8 cellular contexts compared by ENCODE assay signal in the genomic region with DNA sequence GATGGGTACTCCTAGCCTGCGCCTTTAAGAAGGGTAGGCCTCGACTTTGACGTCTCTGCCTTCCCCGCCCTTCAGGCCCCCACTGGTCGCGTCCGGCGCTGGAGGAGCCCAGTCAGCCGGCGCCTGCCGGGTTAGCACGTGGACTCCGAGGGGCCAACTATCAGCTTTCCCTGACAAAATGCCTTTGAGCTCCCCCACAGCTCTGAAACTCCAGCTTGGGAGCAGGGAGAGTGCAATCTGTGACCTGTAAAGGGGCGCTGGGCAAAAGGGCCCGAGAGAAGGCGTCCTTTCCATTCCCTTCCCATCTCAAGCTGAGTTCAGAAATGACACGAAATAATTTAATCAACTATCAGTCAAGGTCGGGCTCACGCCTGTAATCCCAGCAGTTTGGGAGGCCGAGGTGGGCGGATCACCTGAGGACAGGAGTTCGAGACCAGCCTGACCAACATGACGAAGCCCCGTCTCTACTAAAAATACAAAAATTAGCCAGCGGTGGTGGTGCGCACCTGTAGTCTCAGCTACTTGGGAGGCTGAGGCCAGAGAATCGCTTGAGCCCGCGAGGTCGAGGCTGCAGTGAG. TPM values are rescaled to one million over a fixed set of nuclear protein-coding genes. Genes with fewer than 3 reads are reported as not detected.
DNase-seq lines count a peak whose midpoint lies in the region; ATAC-seq and TF ChIP-seq lines count a peak whose summit lies in the region.

No MANE protein-coding gene starts in this region.

- H3K9me3 Mint-ChIP-seq in naive thymus-derived CD8-positive, alpha-beta T cell, result no peaks in the 10 kb centered on the region

- H3K4me1 Mint-ChIP-seq in naive thymus-derived CD8-positive, alpha-beta T cell, result peaks cover 8 to 45% (median 23%) of the 10 kb centered on the region in 4 donors

- no peaks in the 10 kb centered on the region for H3K9me2 ChIP-seq in PC-9 (ENCODE audit: insufficient read depth)

- H3K79me2 ChIP-seq in PC-9 (ENCODE audit: low read depth), result peaks cover 28% of the 10 kb centered on the region

- H3K36me3 Mint-ChIP-seq in naive thymus-derived CD8-positive, alpha-beta T cell, result peaks cover 0 to 4% (median 2%) of the 10 kb centered on the region in 3 donors

- peak overlapping the region; percentile 57 for H3K4me2 ChIP-seq in PC-9

- H3K27me3 ChIP-seq in PC-9 (ENCODE audit: insufficient read depth, low read depth) (no peaks in the 10 kb centered on the region), esophagus (ENCODE audit: control insufficient read depth in 1 of 2, insufficient read depth in 2 of 2, low read length in 2 of 2) (no peaks in the 10 kb centered on the region)

- H3K27ac ChIP-seq in PC-9 (no peak overlapping the region), esophagus (ENCODE audit: low read depth in 2 of 2, low read length in 1 of 2) (peak overlapping the region; percentile 69 to 97)

- peak; percentile 41 for ATAC-seq in GM21447 (IDR thresholded peaks at IDR 0.05; ENCODE audit: unreplicated experiment)
- ATAC-seq in naive thymus-derived CD8-positive, alpha-beta T cell, result peak; percentile 70 to 81

- H3K9me3 ChIP-seq in PC-9 (ENCODE audit: insufficient read depth, low read depth), result no peaks in the 10 kb centered on the region
- no peaks in the 10 kb centered on the region for H3K9me3 ChIP-seq in esophagus (ENCODE audit: control insufficient read depth in 2 of 2, insufficient read depth in 1 of 2, low read depth in 1 of 2, low read length in 1 of 2)

- WGBS in esophagus, 2 donors, result 23 to 24% methylated on average over 30 of the region's 30 CpGs

- BruUV-seq in PC-9 (replicated peaks; lab: Mats Ljungman, UMichigan), result no TSS peak

- H3K4me3 Mint-ChIP-seq in naive thymus-derived CD8-positive, alpha-beta T cell, result peak overlapping the region; percentile 66 to 88 (median 74)

- H3K27ac Mint-ChIP-seq in naive thymus-derived CD8-positive, alpha-beta T cell, result peak overlapping the region; percentile 74 to 96 (median 90)

- peaks cover 11% of the 10 kb centered on the region; the same call in 1 of the 2 replicates for H3K4me1 ChIP-seq in PC-9 (replicated peaks; ENCODE audit: insufficient read depth)
- peaks cover 3 to 7% of the 10 kb centered on the region in 2 donors for H3K4me1 ChIP-seq in esophagus (ENCODE audit: control insufficient read depth in 2 of 2, insufficient read depth in 2 of 2, low read length in 1 of 2)

- CTCF ChIA-PET in PC-9 (lab: Charles Lee), result interaction anchor here (0.5 to 1.0 kb wide), 2 partner anchors 19 to 641 kb away, joined by 3 read pairs; no protein-coding TSS in a partner anchor

- peaks cover 29% of the 10 kb centered on the region; the same call in 1 of the 2 replicates for H3F3A ChIP-seq in PC-9 (ENCODE audit: insufficient read depth, low read depth)

- no peak overlapping the region for H2AFZ ChIP-seq in PC-9

- POLR2A ChIA-PET in PC-9 (lab: Charles Lee; ENCODE audit: unreplicated experiment), result interaction anchor here (0.5 to 0.7 kb wide), 3 partner anchors 18 to 226 kb away, joined by 6 to 7 read pairs (median 7); a partner anchor contains a TSS
- POLR2A ChIA-PET in naive thymus-derived CD8-positive, alpha-beta T cell (lab: Charles Lee), result interaction anchor here (0.6 to 14.5 kb wide), 18 partner anchors 9 to 204 kb away, joined by 3 to 445 read pairs (median 6); a partner anchor contains a TSS

- peak overlapping the region; percentile 18; the same call in 1 of the 2 replicates for H3K4me3 ChIP-seq in PC-9
- peak overlapping the region in 1 of 2 donors; percentile 69 for H3K4me3 ChIP-seq in esophagus (ENCODE audit: low read depth in 1 of 2, low read length in 2 of 2)

- DNase-seq in CMK (ENCODE audit: low read depth) (peak; percentile 70), KG1 (lab: John Stamatoyannopoulos, UW) (peak; percentile 84), PC-9 (peak; percentile 91 to 93)
- peak; percentile 89 for DNase-seq in activated T-cell treated with anti-CD3 and anti-CD28 coated beads, Interleukin-2, amount 50 U/mL, for 1 hour
- peak; percentile 86 to 97 (median 92) for DNase-seq in naive thymus-derived CD8-positive, alpha-beta T cell
- DNase-seq in stimulated activated CD8-positive, alpha-beta memory T cell treated with anti-CD3 and anti-CD28 coated beads, Interleukin-7, amount 100 ng/mL, for 48 hours (ENCODE audit: extremely low read depth in 1 of 2, low read depth in 1 of 2), result peak; percentile 81 to 87

- no peaks in the 10 kb centered on the region for H3K27me3 Mint-ChIP-seq in naive thymus-derived CD8-positive, alpha-beta T cell

- intact Hi-C loops in PC-9 (cut with micrococcal nuclease; ENCODE audit: unreplicated experiment), result no loop called here

- H4K20me1 ChIP-seq in PC-9 (ENCODE audit: insufficient read depth), result no peaks in the 10 kb centered on the region

- H3K36me3 ChIP-seq in PC-9 (ENCODE audit: low read depth) (no peaks in the 10 kb centered on the region), esophagus (ENCODE audit: control insufficient read depth in 2 of 2, insufficient read depth in 2 of 2, low read length in 1 of 2) (peaks cover 0 to 6% of the 10 kb centered on the region in 2 donors)

- TF ChIP-seq CTCF in PC-9 (conservative IDR thresholded peaks at IDR 0.05), result no peak

RNA-seq across cellular contexts. Expression of a gene that starts 2.3 kb away (rescaled TPM):
- 164 and 204 TPM in 2 replicates for total RNA-seq in PC-9 (2021)
- polyA plus RNA-seq in esophagus, result 100 to 1,000 TPM; 132 to 138 TPM
- total RNA-seq in naive thymus-derived CD8-positive, alpha-beta T cell, result 10 to 100 TPM; 94.9 to 98.8 TPM
- polyA plus RNA-seq in naive thymus-derived CD8-positive, alpha-beta T cell, result 100 to 1,000 TPM; 133 to 176 (median 162) TPM

RNA-seq across cellular contexts. Expression of a gene that starts 18.1 kb away (rescaled TPM):
- total RNA-seq in PC-9 (2021), result 226 and 413 TPM in 2 replicates
- 100 to 1,000 TPM; 211 to 370 TPM for polyA plus RNA-seq in esophagus
- 10 to 100 TPM; 27.5 to 33.5 TPM for total RNA-seq in naive thymus-derived CD8-positive, alpha-beta T cell
- 10 to 100 TPM; 24.8 to 43.7 (median 41.6) TPM for polyA plus RNA-seq in naive thymus-derived CD8-positive, alpha-beta T cell

RNA-seq across cellular contexts. Expression of a gene that starts 18.6 kb away (rescaled TPM):
- not detected in 2 replicates for total RNA-seq in PC-9 (2021)
- polyA plus RNA-seq in esophagus, result under 1 TPM; 0.77 to 0.88 TPM
- not detected for total RNA-seq in naive thymus-derived CD8-positive, alpha-beta T cell
- polyA plus RNA-seq in naive thymus-derived CD8-positive, alpha-beta T cell, result not detected

RNA-seq across cellular contexts. Expression of a gene that starts 36.7 kb away (rescaled TPM):
- total RNA-seq in PC-9 (2021), result 8.3 and 11.8 TPM in 2 replicates
- 1 to 10 TPM; 1.2 to 2.2 TPM for polyA plus RNA-seq in esophagus
- 1 to 10 TPM; 1.3 to 1.5 TPM for total RNA-seq in naive thymus-derived CD8-positive, alpha-beta T cell
- under 1 TPM; 0.08 to 0.33 (median 0.10) TPM for polyA plus RNA-seq in naive thymus-derived CD8-positive, alpha-beta T cell

RNA-seq across cellular contexts. Expression of a gene that starts 59.0 kb away (rescaled TPM):
- not detected in 2 replicates for total RNA-seq in PC-9 (2021)
- polyA plus RNA-seq in esophagus, result not detected
- not detected for total RNA-seq in naive thymus-derived CD8-positive, alpha-beta T cell
- not detected for polyA plus RNA-seq in naive thymus-derived CD8-positive, alpha-beta T cell
